Comparison of ENCODE assay signal across 13 cellular contexts in genomic region chr22:23784215-23784732, GRCh38. TPM values are rescaled to one million over a fixed set of nuclear protein-coding genes. Genes with fewer than 3 reads are reported as not detected.
DNase-seq lines count a peak whose midpoint lies in the region; ATAC-seq and TF ChIP-seq lines count a peak whose summit lies in the region.
"Had no signal": no experiment of that assay in that cellular context is flagged by ENCODE, and none has a peak within 500 bp of the region (broad histone marks: within the 10 kb centered on the region; RNA-seq: fewer than 3 reads in every experiment).

No MANE protein-coding gene starts in this region.

- peaks cover 21% of the 10 kb centered on the region for H3K4me1 ChIP-seq in testis

- WGBS in testis, 2 donors: 79 to 82% methylated on average over 8 of the region's 8 CpGs

- peak overlapping the region; percentile 82 for H3K27ac Mint-ChIP-seq in activated CD8-positive, alpha-beta memory T cell treated with anti-CD3 and anti-CD28 coated beads, Interleukin-2, amount 10 ng/mL, durations not matched to agents 7 days and 5 days
- H3K27ac Mint-ChIP-seq in T-cell: peak overlapping the region; percentile 49 to 76

- H3K9me3 ChIP-seq in testis: no peaks in the 10 kb centered on the region

- no peaks in the 10 kb centered on the region for H3K27me3 Mint-ChIP-seq in activated CD8-positive, alpha-beta memory T cell treated with anti-CD3 and anti-CD28 coated beads, Interleukin-2, amount 10 ng/mL, durations not matched to agents 7 days and 5 days
- H3K27me3 Mint-ChIP-seq in T-cell: no peaks in the 10 kb centered on the region

- CTCF ChIA-PET in activated CD8-positive, alpha-beta memory T cell treated with anti-CD3 and anti-CD28 coated beads, Interleukin-2, amount 10 ng/mL, durations not matched to agents 7 days and 5 days (lab: Charles Lee): interaction anchor here (0.9 to 1.0 kb wide), 2 partner anchors 13 to 65 kb away, joined by 3 read pairs; no protein-coding TSS in a partner anchor
- CTCF ChIA-PET in T-cell (lab: Charles Lee): no interaction called here

- ATAC-seq in activated CD8-positive, alpha-beta memory T cell treated with anti-CD3 and anti-CD28 coated beads, Interleukin-2, amount 10 ng/mL, durations not matched to agents 7 days and 5 days: no peak
- no peak for ATAC-seq in T-cell (replicated peaks in 1 of 4)
- ATAC-seq: sciatic nerve had no signal

- H3K4me3 Mint-ChIP-seq in activated CD8-positive, alpha-beta memory T cell treated with anti-CD3 and anti-CD28 coated beads, Interleukin-2, amount 10 ng/mL, durations not matched to agents 7 days and 5 days: no peak overlapping the region
- H3K4me3 Mint-ChIP-seq in T-cell: peak overlapping the region in 1 of 3 donors; percentile 2

- no peaks in the 10 kb centered on the region for H3K27me3 ChIP-seq in testis
- H3K27me3 ChIP-seq: dorsolateral prefrontal cortex had no signal

- H3K9me3 Mint-ChIP-seq in activated CD8-positive, alpha-beta memory T cell treated with anti-CD3 and anti-CD28 coated beads, Interleukin-2, amount 10 ng/mL, durations not matched to agents 7 days and 5 days (ENCODE audit: low read depth): no peaks in the 10 kb centered on the region
- no peaks in the 10 kb centered on the region for H3K9me3 Mint-ChIP-seq in T-cell

- H3K4me1 Mint-ChIP-seq in activated CD8-positive, alpha-beta memory T cell treated with anti-CD3 and anti-CD28 coated beads, Interleukin-2, amount 10 ng/mL, durations not matched to agents 7 days and 5 days: peaks cover 36% of the 10 kb centered on the region
- H3K4me1 Mint-ChIP-seq in T-cell: peaks cover 25 to 32% (median 31%) of the 10 kb centered on the region in 3 donors

- DNase-seq in activated CD8-positive, alpha-beta memory T cell treated with anti-CD3 and anti-CD28 coated beads, Interleukin-2, amount 10 ng/mL, durations not matched to agents 7 days and 5 days: peak; percentile 61
- no peak for DNase-seq in activated CD8-positive, alpha-beta memory T cell treated with anti-CD3 and anti-CD28 coated beads for 24 hours
- DNase-seq in T-cell (no peak), iris pigment epithelial cell (ENCODE audit: low read depth) (peak; percentile 49), stromal cell of bone marrow (ENCODE audit: low read depth) (peak; percentile 25), testis (no peak)
- DNase-seq in activated CD4-positive, CD25-positive, alpha-beta regulatory T cell (lab: John Stamatoyannopoulos, UW): no peak
- DNase-seq in NK-92 treated with Interleukin-12 subunit alpha and Interleukin-12 subunit beta, amount 100 ng/mL, for 24 hours (lab: John Stamatoyannopoulos, UW): no peak
- DNase-seq: ACHN, dorsolateral prefrontal cortex, NCI-H187 had no signal

- intact Hi-C loops in testis (cut with DNase I; ENCODE audit: low total_unique reads): no loop called here

- POLR2A ChIA-PET in T-cell (lab: Charles Lee): no interaction called here

- no peaks in the 10 kb centered on the region for H3K36me3 ChIP-seq in testis (ENCODE audit: low read depth, missing control alignments)

- no peak overlapping the region for H3K27ac ChIP-seq in testis

- TF ChIP-seq POLR2A in testis (IDR thresholded peaks at IDR 0.05): no peak

- H3K4me3 ChIP-seq in testis: no peak overlapping the region
- H3K4me3 ChIP-seq: dorsolateral prefrontal cortex, lung had no signal

- TF ChIP-seq CTCF in testis (IDR thresholded peaks at IDR 0.05): no peak

- peaks cover 3% of the 10 kb centered on the region for H3K36me3 Mint-ChIP-seq in activated CD8-positive, alpha-beta memory T cell treated with anti-CD3 and anti-CD28 coated beads, Interleukin-2, amount 10 ng/mL, durations not matched to agents 7 days and 5 days
- no peaks in the 10 kb centered on the region for H3K36me3 Mint-ChIP-seq in T-cell

RNA-seq across cellular contexts. Expression of gene SMARCB1, which starts 2.5 kb away (rescaled TPM):
- 100 to 1,000 TPM; 117 to 137 TPM for total RNA-seq in activated CD8-positive, alpha-beta memory T cell treated with anti-CD3 and anti-CD28 coated beads, Interleukin-2, amount 10 ng/mL, durations not matched to agents 7 days and 5 days
- total RNA-seq in T-cell (10 to 100 TPM; 50.2 to 57.7 (median 54.3) TPM), testis (100 to 1,000 TPM; 158 to 165 TPM)
- 160 TPM for polyA plus RNA-seq in testis (ENCODE audit: insufficient read depth, low read depth, low replicate concordance)

RNA-seq across cellular contexts. Expression of gene MMP11, which starts 11.6 kb away (rescaled TPM):
- total RNA-seq in activated CD8-positive, alpha-beta memory T cell treated with anti-CD3 and anti-CD28 coated beads, Interleukin-2, amount 10 ng/mL, durations not matched to agents 7 days and 5 days: 1 to 10 TPM in 1 of 2 experiments, under 1 TPM in 1; 0.91 to 1.0 TPM
- total RNA-seq in T-cell (1 to 10 TPM; 1.6 to 5.3 (median 2.5) TPM), testis (10 to 100 TPM; 32.4 to 36.1 TPM)
- 13.6 TPM for polyA plus RNA-seq in testis (ENCODE audit: insufficient read depth, low read depth, low replicate concordance)

RNA-seq across cellular contexts. Expression of gene CHCHD10, which starts 16.5 kb away (rescaled TPM):
- total RNA-seq in activated CD8-positive, alpha-beta memory T cell treated with anti-CD3 and anti-CD28 coated beads, Interleukin-2, amount 10 ng/mL, durations not matched to agents 7 days and 5 days: 100 to 1,000 TPM; 155 to 159 TPM
- total RNA-seq in T-cell (10 to 100 TPM; 26.1 to 66.3 (median 63.2) TPM), testis (10 to 100 TPM; 24.0 to 30.2 TPM)
- polyA plus RNA-seq in testis (ENCODE audit: insufficient read depth, low read depth, low replicate concordance): 74.8 TPM

RNA-seq across cellular contexts. Expression of gene C22orf15, which starts 21.5 kb away (rescaled TPM):
- 1 to 10 TPM in 1 of 2 experiments, under 1 TPM in 1; 0.77 to 2.8 TPM for total RNA-seq in activated CD8-positive, alpha-beta memory T cell treated with anti-CD3 and anti-CD28 coated beads, Interleukin-2, amount 10 ng/mL, durations not matched to agents 7 days and 5 days
- total RNA-seq in T-cell (1 to 10 TPM in 4 of 5 donors, under 1 TPM in 1; 0.58 to 2.2 (median 1.9) TPM), testis (1 to 10 TPM in 1 of 2 donors, under 1 TPM in 1; 0.68 to 2.4 TPM)
- polyA plus RNA-seq in testis (ENCODE audit: insufficient read depth, low read depth, low replicate concordance): 8.8 TPM

RNA-seq across cellular contexts. Expression of gene VPREB3, which starts 30.0 kb away (rescaled TPM):
- total RNA-seq in activated CD8-positive, alpha-beta memory T cell treated with anti-CD3 and anti-CD28 coated beads, Interleukin-2, amount 10 ng/mL, durations not matched to agents 7 days and 5 days: under 1 TPM in 1 of 2 experiments, not detected in 1; 0.70 TPM
- total RNA-seq in T-cell (1 to 10 TPM in 4 of 5 donors, not detected in 1; 1.5 to 2.6 (median 1.7) TPM), testis (under 1 TPM in 1 of 2 donors, not detected in 1; 0.68 TPM)
- 1.2 TPM for polyA plus RNA-seq in testis (ENCODE audit: insufficient read depth, low read depth, low replicate concordance)
- total RNA-seq: lung, sciatic nerve had no signal

Comparison
In these comparisons a context has a peak if more than half of its experiments do, and no peak if none do; other contexts are left out.
1. DNase-seq: peak in activated CD8-positive, alpha-beta memory T cell treated with anti-CD3 and anti-CD28 coated beads, Interleukin-2, amount 10 ng/mL, durations not matched to agents 7 days and 5 days (single experiment), iris pigment epithelial cell (single experiment) and stromal cell of bone marrow (single experiment); none in activated CD8-positive, alpha-beta memory T cell treated with anti-CD3 and anti-CD28 coated beads for 24 hours (single experiment), T-cell (0 of 34), testis (single experiment), activated CD4-positive, CD25-positive, alpha-beta regulatory T cell (0 of 4) and NK-92 treated with Interleukin-12 subunit alpha and Interleukin-12 subunit beta, amount 100 ng/mL, for 24 hours (single experiment).
2. RNA of gene MMP11, which starts 11.6 kb away (total RNA-seq): 32.4 to 36.1 TPM in testis; 1.6 to 5.3 TPM in T-cell and 0.91 to 1.0 TPM in activated CD8-positive, alpha-beta memory T cell treated with anti-CD3 and anti-CD28 coated beads, Interleukin-2, amount 10 ng/mL, durations not matched to agents 7 days and 5 days; every median in the first group is over 4 times any median in the second.